28 cellular contexts compared by ENCODE assay signal in the genomic region with DNA sequence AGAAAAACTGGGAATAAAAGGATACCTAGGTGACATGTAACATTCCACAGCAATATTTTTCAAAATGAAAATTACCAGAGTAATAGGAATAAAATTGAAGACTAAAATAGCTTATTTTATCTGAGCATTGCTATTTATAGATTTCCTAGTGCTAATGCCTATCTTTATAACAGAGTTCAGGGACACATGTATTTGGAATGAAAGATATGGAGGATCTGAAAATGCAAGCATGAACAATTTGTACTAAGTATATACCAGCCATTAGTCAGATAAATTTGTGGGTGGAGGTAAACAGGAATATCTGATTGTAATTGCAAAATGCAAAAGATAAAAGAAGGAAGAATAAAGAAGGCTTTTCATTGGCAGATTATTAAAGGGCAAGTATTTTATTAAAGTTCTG.
"Had no signal": no experiment of that assay in that cellular context is flagged by ENCODE, and none has a peak within 500 bp of the region (broad histone marks: within the 10 kb centered on the region; RNA-seq: fewer than 3 reads in every experiment).

No MANE protein-coding gene starts in this region.

- FAIRE-seq: colon, endometrium, endothelial cell of umbilical vein, frontal cortex had no signal

- H3K4me3 Mint-ChIP-seq: dendritic cell treated with granulocyte-macrophage colony-stimulating factor and Interleukin-4, amounts not matched to agents 40 ng/mL and 50 ng/mL, for 4 days; effector memory CD8-positive, alpha-beta T cell; endodermal cell had no signal

- H3K4me3 ChIP-seq: colonic mucosa, coronary artery, dorsolateral prefrontal cortex, esophagus muscularis mucosa, esophagus squamous epithelium, gastrocnemius medialis, gastroesophageal sphincter, heart left ventricle, heart right ventricle had no signal

- H3K27me3 ChIP-seq: colonic mucosa, dorsolateral prefrontal cortex, esophagus muscularis mucosa, esophagus squamous epithelium, foreskin keratinocyte, gastrocnemius medialis, gastroesophageal sphincter, heart left ventricle, heart right ventricle had no signal

- H3K36me3 ChIP-seq: colonic mucosa, esophagus muscularis mucosa, esophagus squamous epithelium, gastrocnemius medialis, gastroesophageal sphincter, heart left ventricle, heart right ventricle had no signal

- ATAC-seq: effector memory CD8-positive, alpha-beta T cell; esophagus mucosa; foreskin keratinocyte; gastrocnemius medialis; gastroesophageal sphincter had no signal

- H3K27ac Mint-ChIP-seq: dendritic cell treated with granulocyte-macrophage colony-stimulating factor and Interleukin-4, amounts not matched to agents 40 ng/mL and 50 ng/mL, for 4 days; effector memory CD8-positive, alpha-beta T cell; endodermal cell had no signal

- H3K9me3 ChIP-seq: colonic mucosa, esophagus muscularis mucosa, esophagus squamous epithelium, gastrocnemius medialis had no signal

- H3K27ac ChIP-seq: colonic mucosa, coronary artery, dorsolateral prefrontal cortex, epithelial cell of prostate, esophagus muscularis mucosa, esophagus squamous epithelium, foreskin keratinocyte, gastrocnemius medialis, gastroesophageal sphincter, heart left ventricle, heart right ventricle had no signal

- H3K4me1 ChIP-seq: colonic mucosa, esophagus muscularis mucosa, esophagus squamous epithelium, foreskin keratinocyte, gastrocnemius medialis, gastroesophageal sphincter, heart left ventricle had no signal

- DNase-seq: colonic mucosa; cortex of kidney; dermis blood vessel endothelial cell; dorsolateral prefrontal cortex; effector CD4-positive, alpha-beta T cell; effector CD8-positive, alpha-beta T cell; effector memory CD4-positive, alpha-beta T cell; effector memory CD8-positive, alpha-beta T cell; endodermal cell; erythroblast; esophagus squamous epithelium; foreskin fibroblast; foreskin keratinocyte; foreskin melanocyte; gastrocnemius medialis; head of caudate nucleus; heart left ventricle; heart right ventricle had no signal

- H3K27me3 Mint-ChIP-seq: dendritic cell treated with granulocyte-macrophage colony-stimulating factor and Interleukin-4, amounts not matched to agents 40 ng/mL and 50 ng/mL, for 4 days; effector memory CD8-positive, alpha-beta T cell had no signal
